ENCODE assay signal across 8 cellular contexts in the genomic region with DNA sequence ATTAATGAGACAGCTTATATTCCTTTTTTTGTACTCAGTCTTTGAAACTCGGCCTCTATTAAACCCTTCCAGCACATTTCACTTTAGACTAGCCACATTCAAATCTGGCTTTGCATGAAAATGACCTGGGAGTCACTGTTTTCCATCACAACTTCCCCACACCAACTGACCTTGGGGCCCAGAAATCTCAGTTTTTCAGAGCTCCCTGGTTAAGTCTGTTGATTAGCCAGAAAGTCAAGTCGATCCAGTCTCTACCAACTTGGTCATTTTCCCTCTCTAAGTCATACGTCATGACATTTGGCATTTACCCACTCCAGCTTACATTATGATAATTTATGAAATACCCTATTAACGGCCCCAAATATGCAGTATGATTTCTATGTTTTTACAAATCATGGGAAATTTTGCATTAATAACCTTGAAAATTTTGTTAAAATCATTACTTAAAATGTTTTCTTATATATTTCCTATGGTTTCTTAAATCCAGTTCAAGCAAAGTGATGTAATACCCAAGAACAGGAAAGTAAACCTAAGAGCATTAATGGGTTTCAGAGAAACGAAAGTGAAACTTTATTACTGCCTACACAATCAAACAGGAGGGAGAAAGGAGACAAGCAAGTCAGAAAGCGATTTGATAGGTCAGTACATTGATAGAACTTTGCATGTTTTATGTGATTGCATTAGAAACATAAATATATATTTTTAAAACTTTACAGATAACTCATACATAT.
DNase-seq lines count a peak whose midpoint lies in the region; ATAC-seq, FAIRE-seq and TF ChIP-seq lines count a peak whose summit lies in the region.

No MANE protein-coding gene starts in this region.

- H3K27me3 ChIP-seq in ovary, result no peaks in the 10 kb centered on the region

- no peaks in the 10 kb centered on the region for H3K9me3 ChIP-seq in ovary

- intact Hi-C loops in ovary (cut with DNase I), result no loop called here

- peak; percentile 54 to 74 for ATAC-seq in activated T-cell treated with anti-CD3 and anti-CD28 coated beads, Interleukin-2, amount 50 U/mL, for 72 hours (replicated peaks in 1 of 2)
- ATAC-seq in HG03095 (IDR thresholded peaks at IDR 0.05; ENCODE audit: unreplicated experiment), result peak; percentile 64

- H3K4me1 ChIP-seq in ovary (ENCODE audit: insufficient read depth), result peaks cover 21% of the 10 kb centered on the region

- H3K4me3 Mint-ChIP-seq in activated T-cell treated with anti-CD3 and anti-CD28 coated beads, Interleukin-2, amount 50 U/mL, for 72 hours, result peak overlapping the region; percentile 8 to 36

- no peak for TF ChIP-seq POLR2A in ovary (IDR thresholded peaks at IDR 0.05)

- peak overlapping the region in 1 of 2 donors; percentile 62 for H3K27ac ChIP-seq in ovary

- peak overlapping the region; percentile 70 for H3K27ac Mint-ChIP-seq in activated T-cell treated with anti-CD3 and anti-CD28 coated beads, Interleukin-2, amount 50 U/mL, for 72 hours

- H3K36me3 Mint-ChIP-seq in activated T-cell treated with anti-CD3 and anti-CD28 coated beads, Interleukin-2, amount 50 U/mL, for 72 hours (ENCODE audit: insufficient read depth in 2 of 2), result no peaks in the 10 kb centered on the region

- TF ChIP-seq CTCF in ovary (IDR thresholded peaks at IDR 0.05), result no peak

- peak; percentile 84 for FAIRE-seq in endometrium (lab: Jason Lieb, UNC)

- H3K36me3 ChIP-seq in ovary, result no peaks in the 10 kb centered on the region

- no peaks in the 10 kb centered on the region for H3K9me3 Mint-ChIP-seq in activated T-cell treated with anti-CD3 and anti-CD28 coated beads, Interleukin-2, amount 50 U/mL, for 72 hours

- H3K27me3 Mint-ChIP-seq in activated T-cell treated with anti-CD3 and anti-CD28 coated beads, Interleukin-2, amount 50 U/mL, for 72 hours (ENCODE audit: low read depth), result no peaks in the 10 kb centered on the region

- H3K4me3 ChIP-seq in ovary, result peak overlapping the region; percentile 22

- no peak for TF ChIP-seq EP300 in ovary (IDR thresholded peaks at IDR 0.05)

- peaks cover 13% of the 10 kb centered on the region for H3K4me1 Mint-ChIP-seq in activated T-cell treated with anti-CD3 and anti-CD28 coated beads, Interleukin-2, amount 50 U/mL, for 72 hours (ENCODE audit: low read depth)

- 10 to 11% (median 10%) methylated on average over 6 of the region's 6 CpGs for WGBS in ovary, 3 donors

- no peak for DNase-seq in activated T-cell treated with anti-CD3 and anti-CD28 coated beads, Interleukin-2, amount 50 U/mL, for 72 hours
- DNase-seq in activated T-cell treated with anti-CD3 and anti-CD28 coated beads for 4 hours (no peak), RPMI8226 (peak; percentile 36), ovary (peak in 4 of 5 donors; percentile 34 to 61 (median 36)), NCI-H345 treated with DMSO at 0.1 percent for 48 hours (lab: John Stamatoyannopoulos, UW; ENCODE audit: unreplicated experiment) (no peak), NCI-H1105 (lab: John Stamatoyannopoulos, UW) (no peak)

Comparison
In these comparisons a context has a peak if more than half of its experiments do, and no peak if none do; other contexts are left out.
1. DNase-seq: peak in RPMI8226 (single experiment) and ovary (4 of 5); none in activated T-cell treated with anti-CD3 and anti-CD28 coated beads, Interleukin-2, amount 50 U/mL, for 72 hours (0 of 2), activated T-cell treated with anti-CD3 and anti-CD28 coated beads for 4 hours (single experiment), NCI-H345 treated with DMSO at 0.1 percent for 48 hours (single experiment) and NCI-H1105 (single experiment).